ENCODE assay signal across 9 cellular contexts in genomic region chr12:47885012-47885501, GRCh38. TPM values are rescaled to one million over a fixed set of nuclear protein-coding genes. Genes with fewer than 3 reads are reported as not detected.
DNase-seq lines count a peak whose midpoint lies in the region; ATAC-seq and TF ChIP-seq lines count a peak whose summit lies in the region.
"Had no signal": no experiment of that assay in that cellular context is flagged by ENCODE, and none has a peak within 500 bp of the region (broad histone marks: within the 10 kb centered on the region; RNA-seq: fewer than 3 reads in every experiment).

No MANE protein-coding gene starts in this region.

- peak overlapping the region; percentile 96 for H3K27ac Mint-ChIP-seq in activated CD8-positive, alpha-beta memory T cell treated with anti-CD3 and anti-CD28 coated beads, Interleukin-2, amount 10 ng/mL, durations not matched to agents 7 days and 5 days

- H3K4me1 Mint-ChIP-seq in activated CD8-positive, alpha-beta memory T cell treated with anti-CD3 and anti-CD28 coated beads, Interleukin-2, amount 10 ng/mL, durations not matched to agents 7 days and 5 days = peaks cover 86% of the 10 kb centered on the region

- H3K4me1 ChIP-seq in vagina = peaks cover 24% of the 10 kb centered on the region

- no peaks in the 10 kb centered on the region for H3K9me3 Mint-ChIP-seq in activated CD8-positive, alpha-beta memory T cell treated with anti-CD3 and anti-CD28 coated beads, Interleukin-2, amount 10 ng/mL, durations not matched to agents 7 days and 5 days (ENCODE audit: low read depth)

- no peak overlapping the region for H3K4me3 ChIP-seq in vagina

- no peaks in the 10 kb centered on the region for H3K27me3 Mint-ChIP-seq in activated CD8-positive, alpha-beta memory T cell treated with anti-CD3 and anti-CD28 coated beads, Interleukin-2, amount 10 ng/mL, durations not matched to agents 7 days and 5 days

- CTCF ChIA-PET in activated CD8-positive, alpha-beta memory T cell treated with anti-CD3 and anti-CD28 coated beads, Interleukin-2, amount 10 ng/mL, durations not matched to agents 7 days and 5 days (lab: Charles Lee) = interaction anchor here (1.1 to 5.9 kb wide), 16 partner anchors 9 to 177 kb away, joined by 3 to 45 read pairs (median 4); partner anchors contain the start of gene VDR

- peak overlapping the region; percentile 35 for H3K4me3 Mint-ChIP-seq in activated CD8-positive, alpha-beta memory T cell treated with anti-CD3 and anti-CD28 coated beads, Interleukin-2, amount 10 ng/mL, durations not matched to agents 7 days and 5 days

- H3K36me3 ChIP-seq in vagina = no peaks in the 10 kb centered on the region

- peak; percentile 60 for ATAC-seq in GM18868 (IDR thresholded peaks at IDR 0.05; ENCODE audit: unreplicated experiment)
- ATAC-seq in HG03066 (IDR thresholded peaks at IDR 0.05; ENCODE audit: low read depth, unreplicated experiment) = peak; percentile 40
- ATAC-seq in activated CD8-positive, alpha-beta memory T cell treated with anti-CD3 and anti-CD28 coated beads, Interleukin-2, amount 10 ng/mL, durations not matched to agents 7 days and 5 days = peak; percentile 59
- no peak for ATAC-seq in sciatic nerve

- H3K27ac ChIP-seq in vagina = no peak overlapping the region

- no peaks in the 10 kb centered on the region for H3K9me3 ChIP-seq in vagina

- no peak for TF ChIP-seq POLR2A in vagina (IDR thresholded peaks at IDR 0.05)

- no peaks in the 10 kb centered on the region for H3K27me3 ChIP-seq in vagina

- TF ChIP-seq CTCF in vagina (IDR thresholded peaks at IDR 0.05) = no peak

- H3K36me3 Mint-ChIP-seq in activated CD8-positive, alpha-beta memory T cell treated with anti-CD3 and anti-CD28 coated beads, Interleukin-2, amount 10 ng/mL, durations not matched to agents 7 days and 5 days = peaks cover 25% of the 10 kb centered on the region

- intact Hi-C loops in vagina (cut with DNase I) = no loop called here
- intact Hi-C loops in sciatic nerve (cut with DNase I) = no loop called here

- peak; percentile 91 for DNase-seq in activated CD8-positive, alpha-beta memory T cell treated with anti-CD3 and anti-CD28 coated beads, Interleukin-2, amount 10 ng/mL, durations not matched to agents 7 days and 5 days
- peak; percentile 60 for DNase-seq in stimulated activated CD4-positive, alpha-beta T cell treated with anti-CD3 and anti-CD28 coated beads, Interleukin-2, amount 100 ng/mL, for 4 hours (ENCODE audit: low read depth)
- no peak for DNase-seq in vagina (ENCODE audit: extremely low spot score in 2 of 2)
- DNase-seq in sciatic nerve (ENCODE audit: low spot score) = no peak
- DNase-seq in NCI-H1436 treated with DMSO at 0.1 percent for 48 hours (lab: John Stamatoyannopoulos, UW) = no peak
- no peak for DNase-seq in SHP77 treated with DMSO at 0.1 percent for 48 hours (lab: John Stamatoyannopoulos, UW)
- DNase-seq: NCI-H1694 had no signal

RNA-seq across cellular contexts. Expression of gene VDR, which starts 19.7 kb away (rescaled TPM):
- total RNA-seq in activated CD8-positive, alpha-beta memory T cell treated with anti-CD3 and anti-CD28 coated beads, Interleukin-2, amount 10 ng/mL, durations not matched to agents 7 days and 5 days = 10 to 100 TPM; 34.9 to 69.8 TPM
- total RNA-seq in vagina = 23.6 TPM
- total RNA-seq in sciatic nerve = 1.9 TPM

Comparison
In these comparisons a context has a peak if more than half of its experiments do, and no peak if none do; other contexts are left out.
1. DNase-seq: peak in activated CD8-positive, alpha-beta memory T cell treated with anti-CD3 and anti-CD28 coated beads, Interleukin-2, amount 10 ng/mL, durations not matched to agents 7 days and 5 days (single experiment) and stimulated activated CD4-positive, alpha-beta T cell treated with anti-CD3 and anti-CD28 coated beads, Interleukin-2, amount 100 ng/mL, for 4 hours (single experiment); none in vagina (0 of 2), sciatic nerve (single experiment), NCI-H1436 treated with DMSO at 0.1 percent for 48 hours (single experiment) and SHP77 treated with DMSO at 0.1 percent for 48 hours (single experiment).